ENCODE assay signal across 27 cellular contexts in the genomic region with DNA sequence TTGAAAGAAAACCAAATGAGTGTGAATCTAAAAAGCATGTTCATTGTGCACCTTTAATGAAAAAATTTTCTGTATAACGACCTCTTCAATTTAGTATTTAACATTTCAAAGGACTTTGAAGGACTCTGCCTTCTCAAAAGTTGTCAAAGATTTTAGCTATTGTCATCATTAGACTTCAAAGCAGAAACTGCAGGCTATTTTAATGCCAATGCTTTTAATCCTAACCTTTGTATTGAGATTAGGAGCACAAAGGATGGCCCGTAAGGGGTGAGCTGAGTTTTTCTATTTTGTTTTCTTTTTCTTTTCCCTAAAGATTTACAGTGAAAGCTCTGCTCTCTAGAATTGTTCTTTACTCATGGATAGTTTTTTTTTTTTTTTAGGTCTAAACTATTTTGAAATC. TPM values are rescaled to one million over a fixed set of nuclear protein-coding genes. Genes with fewer than 3 reads are reported as not detected.
"Had no signal": no experiment of that assay in that cellular context is flagged by ENCODE, and none has a peak within 500 bp of the region (broad histone marks: within the 10 kb centered on the region; RNA-seq: fewer than 3 reads in every experiment).

No MANE protein-coding gene starts in this region.

- H3K36me3 Mint-ChIP-seq: naive thymus-derived CD4-positive, alpha-beta T cell; natural killer cell; stimulated activated memory B cell treated with anti-CD40 and anti-IgM and Interleukin-4, amounts not matched to agents 10 μg/mL and 1 μg/mL and 100 μg/mL, for 72 hours; type B pancreatic cell had no signal

- H3K27ac ChIP-seq: neutrophil, pancreas, psoas muscle, right lobe of liver, sigmoid colon, suprapubic skin, testis, tibial artery, transverse colon, upper lobe of right lung, uterus had no signal

- H3K4me3 Mint-ChIP-seq: naive thymus-derived CD4-positive, alpha-beta T cell; natural killer cell; nephron; stimulated activated memory B cell treated with anti-CD40 and anti-IgM and Interleukin-4, amounts not matched to agents 10 μg/mL and 1 μg/mL and 100 μg/mL, for 72 hours; stimulated activated naive CD8-positive, alpha-beta T cell treated with anti-CD3 and anti-CD28 coated beads, Interleukin-15, amount 100 ng/mL, for 72 hours; type B pancreatic cell had no signal

- ATAC-seq: naive thymus-derived CD4-positive, alpha-beta T cell; natural killer cell; pancreas; psoas muscle; right cardiac atrium; right lobe of liver; stimulated activated memory B cell treated with anti-CD40 and anti-IgM and Interleukin-4, amounts not matched to agents 10 μg/mL and 1 μg/mL and 100 μg/mL, for 72 hours; stimulated activated naive CD8-positive, alpha-beta T cell treated with anti-CD3 and anti-CD28 coated beads, Interleukin-15, amount 100 ng/mL, for 72 hours; stimulated activated naive CD8-positive, alpha-beta T cell treated with anti-CD3 and anti-CD28 coated beads, Interleukin-15, Interleukin-2, amounts not matched to agents 100 U/mL and 50 U/mL, for 24 hours; upper lobe of right lung had no signal

- H3K4me3 ChIP-seq: pancreas, psoas muscle, right lobe of liver, sigmoid colon, suprapubic skin, testis, tibial artery, transverse colon, upper lobe of right lung, uterus had no signal

- H3K27me3 Mint-ChIP-seq: stimulated activated memory B cell treated with anti-CD40 and anti-IgM and Interleukin-4, amounts not matched to agents 10 μg/mL and 1 μg/mL and 100 μg/mL, for 72 hours; type B pancreatic cell had no signal

- DNase-seq: naive thymus-derived CD4-positive, alpha-beta T cell; natural killer cell; nucleus accumbens; pancreas; psoas muscle; right cardiac atrium; right lobe of liver; sigmoid colon; small intestine; stimulated activated CD4-positive, alpha-beta T cell treated with anti-CD3 and anti-CD28 coated beads, Interleukin-1b, Interleukin-23, amount 100 ng/mL, for 48 hours; stimulated activated CD4-positive, alpha-beta T cell treated with anti-CD3 and anti-CD28 coated beads, Interleukin-4, amount 100 ng/mL, for 1 hour; stimulated activated CD4-positive, alpha-beta T cell treated with anti-CD3 and anti-CD28 coated beads, Interleukin-4, amount 100 ng/mL, for 4 hours; stimulated activated CD8-positive, alpha-beta memory T cell treated with anti-CD3 and anti-CD28 coated beads, Interleukin-4, amount 100 ng/mL, for 48 hours; stimulated activated naive CD4-positive, alpha-beta T cell; stimulated activated naive CD8-positive, alpha-beta T cell treated with anti-CD3 and anti-CD28 coated beads, Interleukin-15, amount 100 ng/mL, for 72 hours; stimulated activated naive CD8-positive, alpha-beta T cell treated with anti-CD3 and anti-CD28 coated beads, Interleukin-15, Interleukin-2, amounts not matched to agents 100 U/mL and 50 U/mL, for 24 hours; substantia nigra; testis; tibial artery; transverse colon; upper lobe of right lung; uterus had no signal

- H3K4me1 Mint-ChIP-seq: stimulated activated naive CD8-positive, alpha-beta T cell treated with anti-CD3 and anti-CD28 coated beads, Interleukin-15, amount 100 ng/mL, for 72 hours had no signal

- H3K27me3 ChIP-seq: neutrophil, pancreas, right lobe of liver, sigmoid colon, suprapubic skin, testis, tibial artery, transverse colon, upper lobe of right lung, uterus had no signal

- H3K27ac Mint-ChIP-seq: naive thymus-derived CD4-positive, alpha-beta T cell; natural killer cell; nephron; stimulated activated memory B cell treated with anti-CD40 and anti-IgM and Interleukin-4, amounts not matched to agents 10 μg/mL and 1 μg/mL and 100 μg/mL, for 72 hours; stimulated activated naive CD8-positive, alpha-beta T cell treated with anti-CD3 and anti-CD28 coated beads, Interleukin-15, amount 100 ng/mL, for 72 hours; type B pancreatic cell had no signal

- H3K9me3 Mint-ChIP-seq: naive thymus-derived CD4-positive, alpha-beta T cell; natural killer cell; nephron; stimulated activated memory B cell treated with anti-CD40 and anti-IgM and Interleukin-4, amounts not matched to agents 10 μg/mL and 1 μg/mL and 100 μg/mL, for 72 hours; stimulated activated naive CD8-positive, alpha-beta T cell treated with anti-CD3 and anti-CD28 coated beads, Interleukin-15, amount 100 ng/mL, for 72 hours had no signal

- H3K36me3 ChIP-seq: neutrophil, pancreas, right lobe of liver, sigmoid colon, suprapubic skin, tibial artery, transverse colon, upper lobe of right lung, uterus had no signal

- H3K4me1 ChIP-seq: right lobe of liver, uterus had no signal

- H3K9me3 ChIP-seq: neutrophil, pancreas, psoas muscle, right lobe of liver, sigmoid colon, suprapubic skin, testis, tibial artery, transverse colon, upper lobe of right lung, uterus had no signal

RNA-seq across cellular contexts. Expression of a gene that starts 26.5 kb away (rescaled TPM):
- total RNA-seq: naive thymus-derived CD4-positive, alpha-beta T cell had no signal
- polyA plus RNA-seq: naive thymus-derived CD4-positive, alpha-beta T cell had no signal
